ENCODE assay signal across 8 cellular contexts in genomic region chr19:703651-704446, GRCh38. TPM values are rescaled to one million over a fixed set of nuclear protein-coding genes. Genes with fewer than 3 reads are reported as not detected.
DNase-seq lines count a peak whose midpoint lies in the region; ATAC-seq and TF ChIP-seq lines count a peak whose summit lies in the region.

No MANE protein-coding gene starts in this region.

- peaks cover 9% of the 10 kb centered on the region for H3K4me1 Mint-ChIP-seq in CD8-positive, alpha-beta T cell (ENCODE audit: low read depth)

- H3K79me2 ChIP-seq in Karpas-422 (ENCODE audit: low read length): no peaks in the 10 kb centered on the region

- no peaks in the 10 kb centered on the region for H3K9me3 ChIP-seq in CD8-positive, alpha-beta T cell (ENCODE audit: low read length)
- H3K9me3 ChIP-seq in Karpas-422 (ENCODE audit: low read length) (no peaks in the 10 kb centered on the region), liver (ENCODE audit: control insufficient read depth in 4 of 4, low read length in 3 of 4) (no peaks in the 10 kb centered on the region)

- no peak overlapping the region for H3K9ac ChIP-seq in Karpas-422 (ENCODE audit: low read length)
- H3K9ac ChIP-seq in liver (ENCODE audit: low read depth in 1 of 2, low read length in 2 of 2): no peak overlapping the region

- POLR2A ChIA-PET in CD8-positive, alpha-beta T cell (lab: Charles Lee): interaction anchor here (0.9 kb wide), 1 partner anchor 23 kb away, joined by 3 read pairs; no protein-coding TSS in a partner anchor

- peaks cover 8% of the 10 kb centered on the region for H3K4me1 ChIP-seq in CD8-positive, alpha-beta T cell (ENCODE audit: insufficient read depth, low read length)
- H3K4me1 ChIP-seq in Karpas-422 (ENCODE audit: low read length): no peaks in the 10 kb centered on the region
- H3K4me1 ChIP-seq in liver (ENCODE audit: control insufficient read depth in 4 of 4, insufficient read depth in 4 of 4, low read length in 3 of 4): peaks cover 0 to 4% (median 2%) of the 10 kb centered on the region in 4 donors

- peak; percentile 28 to 69 (median 53) for DNase-seq in CD8-positive, alpha-beta T cell
- DNase-seq in Karpas-422: peak; percentile 83
- DNase-seq in central memory CD4-positive, alpha-beta T cell: peak; percentile 39
- peak; percentile 15 to 35 for DNase-seq in stimulated activated CD8-positive, alpha-beta memory T cell treated with anti-CD3 and anti-CD28 coated beads, Interleukin-4, amount 100 ng/mL, for 1 hour (ENCODE audit: low read depth in 2 of 2, low spot score in 1 of 2)

- no peaks in the 10 kb centered on the region for H3K9me3 Mint-ChIP-seq in CD8-positive, alpha-beta T cell

- H3K27me3 ChIP-seq in CD8-positive, alpha-beta T cell (ENCODE audit: insufficient read depth, low read length): no peaks in the 10 kb centered on the region
- H3K27me3 ChIP-seq in Karpas-422 (ENCODE audit: low read length) (no peaks in the 10 kb centered on the region), liver (ENCODE audit: control insufficient read depth in 4 of 4, insufficient read depth in 4 of 4, low read length in 3 of 4) (no peaks in the 10 kb centered on the region)

- CTCF ChIA-PET in CD8-positive, alpha-beta T cell (lab: Charles Lee): interaction anchor here (0.7 kb wide), 1 partner anchor 152 kb away, joined by 4 read pairs; no protein-coding TSS in a partner anchor

- WGBS in liver: 11% methylated on average over 50 of the region's 50 CpGs

- ATAC-seq in CD8-positive, alpha-beta T cell: peak; percentile 77
- ATAC-seq in activated CD4-positive, CD25-positive, alpha-beta regulatory T cell treated with anti-CD3 and anti-CD28 coated beads, Interleukin-2, amount 50 U/mL, for 24 hours: peak; percentile 53 to 56
- ATAC-seq in HG02588 (IDR thresholded peaks at IDR 0.05; ENCODE audit: unreplicated experiment) (no peak), GM18873 (IDR thresholded peaks at IDR 0.05; ENCODE audit: low FRiP score, unreplicated experiment) (no peak)

- no peaks in the 10 kb centered on the region for H3K9me2 ChIP-seq in Karpas-422 (replicated peaks; ENCODE audit: insufficient read depth, low read length)

- no peak overlapping the region for H3K27ac ChIP-seq in CD8-positive, alpha-beta T cell (ENCODE audit: low read depth, low read length)
- H3K27ac ChIP-seq in Karpas-422 (ENCODE audit: low read length) (no peak overlapping the region), liver (ENCODE audit: low read depth in 1 of 2, low read length in 2 of 2) (no peak overlapping the region)

- TF ChIP-seq RAD21 in liver (IDR thresholded peaks at IDR 0.05): no peak

- no peak overlapping the region for H3K27ac Mint-ChIP-seq in CD8-positive, alpha-beta T cell

- peaks cover 30% of the 10 kb centered on the region for H3K27me3 Mint-ChIP-seq in CD8-positive, alpha-beta T cell (ENCODE audit: low read depth)

- no peak overlapping the region for H3K4me3 Mint-ChIP-seq in CD8-positive, alpha-beta T cell

- TF ChIP-seq CTCF in CD8-positive, alpha-beta T cell (IDR thresholded peaks at IDR 0.05): no peak
- TF ChIP-seq CTCF in liver (IDR thresholded peaks at IDR 0.05; ENCODE audit: low read depth, low read length, missing input control): no peak

- no peaks in the 10 kb centered on the region for H4K20me1 ChIP-seq in Karpas-422 (ENCODE audit: insufficient read depth, low read depth, low read length)

- no peak overlapping the region for H2AFZ ChIP-seq in Karpas-422 (ENCODE audit: low read length)

- no peaks in the 10 kb centered on the region for H3K36me3 ChIP-seq in CD8-positive, alpha-beta T cell (ENCODE audit: insufficient read depth, low read length)
- H3K36me3 ChIP-seq in Karpas-422 (ENCODE audit: insufficient read depth, low read length) (no peaks in the 10 kb centered on the region), liver (ENCODE audit: control insufficient read depth in 4 of 4, insufficient read depth in 3 of 4, low read depth in 1 of 4, low read length in 3 of 4) (no peaks in the 10 kb centered on the region)

- H3K4me2 ChIP-seq in Karpas-422 (ENCODE audit: low read depth, low read length, poor library complexity, severe bottlenecking): no peak overlapping the region

- H3K4me3 ChIP-seq in CD8-positive, alpha-beta T cell (ENCODE audit: low read depth, low read length): peak overlapping the region; percentile 39
- no peak overlapping the region for H3K4me3 ChIP-seq in Karpas-422 (ENCODE audit: low read length)
- peak overlapping the region in 1 of 3 donors; percentile 29 for H3K4me3 ChIP-seq in liver (ENCODE audit: low read depth in 1 of 3, low read length in 3 of 3)

- H3K36me3 Mint-ChIP-seq in CD8-positive, alpha-beta T cell: no peaks in the 10 kb centered on the region

- intact Hi-C loops in CD8-positive, alpha-beta T cell (cut with DNase I, micrococcal nuclease): loop anchor here (1.0 kb wide), 1 partner anchor 24 kb away; no protein-coding TSS in a partner anchor

TF ChIP-seq in liver, 16 proteins besides CTCF, POLR2A, EP300 and RAD21:
- TF ChIP-seq RXRA (IDR thresholded peaks at IDR 0.05) (no peak), NR2F2 (IDR thresholded peaks at IDR 0.05) (peak; percentile 46), SP1 (IDR thresholded peaks at IDR 0.05) (peak; percentile 44)

RNA-seq across cellular contexts. Expression of gene PALM, which starts 4.9 kb away (rescaled TPM):
- not detected for total RNA-seq in CD8-positive, alpha-beta T cell
- total RNA-seq in Karpas-422 (2014; rRNA removed; shearing (Covaris generic); ENCODE audit: low replicate concordance): 3.5 TPM in 1 of 2 replicates, not detected in the other
- total RNA-seq in liver: 1 to 10 TPM; 3.8 to 4.8 TPM
- 1 to 10 TPM in 1 of 2 donors, under 1 TPM in 1; 0.92 to 5.1 TPM for polyA plus RNA-seq in liver

RNA-seq across cellular contexts. Expression of gene PRSS57, which starts 8.6 kb away (rescaled TPM):
- total RNA-seq in CD8-positive, alpha-beta T cell: not detected
- not detected in 2 replicates for total RNA-seq in Karpas-422 (2014; rRNA removed; shearing (Covaris generic); ENCODE audit: low replicate concordance)
- 10 to 100 TPM in 1 of 2 donors, not detected in 1; 12.1 TPM for total RNA-seq in liver
- polyA plus RNA-seq in liver: under 1 TPM in 1 of 2 donors, not detected in 1; 0.10 TPM

RNA-seq across cellular contexts. Expression of gene FSTL3, which starts 27.7 kb away (rescaled TPM):
- 1 to 10 TPM; 1.8 to 2.4 TPM for total RNA-seq in CD8-positive, alpha-beta T cell
- total RNA-seq in Karpas-422 (2014; rRNA removed; shearing (Covaris generic); ENCODE audit: low replicate concordance): 2.3 and 3.0 TPM in 2 replicates
- total RNA-seq in liver: 1 to 10 TPM; 5.7 to 8.4 TPM
- 1 to 10 TPM; 2.2 to 6.3 TPM for polyA plus RNA-seq in liver

RNA-seq across cellular contexts. Expression of gene RNF126, which starts 40.8 kb away (rescaled TPM):
- 100 to 1,000 TPM in 1 of 2 experiments, 10 to 100 TPM in 1; 99.7 to 107 TPM for total RNA-seq in CD8-positive, alpha-beta T cell
- 36.5 and 66.5 TPM in 2 replicates for total RNA-seq in Karpas-422 (2014; rRNA removed; shearing (Covaris generic); ENCODE audit: low replicate concordance)
- 10 to 100 TPM; 16.7 to 29.1 TPM for total RNA-seq in liver
- polyA plus RNA-seq in liver: 10 to 100 TPM; 19.1 to 32.7 TPM

RNA-seq across cellular contexts. Expression of gene MISP, which starts 47.1 kb away (rescaled TPM):
- not detected for total RNA-seq in CD8-positive, alpha-beta T cell
- total RNA-seq in Karpas-422 (2014; rRNA removed; shearing (Covaris generic); ENCODE audit: low replicate concordance): not detected in 2 replicates
- total RNA-seq in liver: under 1 TPM in 1 of 2 donors, not detected in 1; 0.08 TPM
- under 1 TPM in 1 of 2 donors, not detected in 1; 0.05 TPM for polyA plus RNA-seq in liver

Comparison
In these comparisons a context has a peak if more than half of its experiments do, and no peak if none do; other contexts are left out.
1. ATAC-seq: peak in CD8-positive, alpha-beta T cell (single experiment) and activated CD4-positive, CD25-positive, alpha-beta regulatory T cell treated with anti-CD3 and anti-CD28 coated beads, Interleukin-2, amount 50 U/mL, for 24 hours (2 of 2); none in HG02588 (single experiment) and GM18873 (single experiment).
2. DNase-seq: peak in every context shown above with its lines; median percentile 83 in Karpas-422; 53 in CD8-positive, alpha-beta T cell; 39 in central memory CD4-positive, alpha-beta T cell; 25 in stimulated activated CD8-positive, alpha-beta memory T cell treated with anti-CD3 and anti-CD28 coated beads, Interleukin-4, amount 100 ng/mL, for 1 hour.